Comparison of ENCODE assay signal across 1 cellular context in the genomic region with DNA sequence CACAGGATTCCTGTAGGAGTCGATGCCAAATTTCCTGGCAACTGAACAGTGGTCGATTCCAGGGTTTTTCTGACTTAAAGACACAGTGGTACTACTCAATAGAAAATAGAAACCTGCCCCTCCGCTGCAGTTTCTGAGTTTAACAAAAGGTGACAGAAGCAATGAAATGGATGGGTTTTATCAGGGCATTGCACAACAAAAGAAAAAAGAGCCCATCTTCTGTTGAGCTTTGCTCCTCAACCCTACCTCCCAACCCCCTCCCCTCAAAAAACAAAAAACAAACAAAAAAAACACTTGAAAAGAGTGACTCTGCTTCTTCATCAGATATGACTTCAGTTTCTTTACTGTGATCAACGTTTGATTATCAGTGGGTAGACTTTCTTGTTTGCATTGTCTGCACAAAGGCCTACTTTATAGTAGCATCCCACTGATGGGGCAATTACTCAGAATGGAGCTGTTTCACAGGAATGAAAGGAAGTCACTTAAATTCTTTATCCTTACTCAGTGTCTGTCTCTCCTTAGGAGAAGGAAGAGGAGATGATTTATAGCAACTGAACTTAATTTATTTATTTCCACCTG.
A peak's percentile ranks its signal among the peaks of the same experiment; 100 is the strongest.
TF ChIP-seq lines count a peak whose summit lies in the region.

No MANE protein-coding gene starts in this region.

TF ChIP-seq in HepG2, 621 proteins besides CTCF, POLR2A, EP300 and RAD21 (continued from another document and continues in another):
- TF ChIP-seq, protein P1, sequence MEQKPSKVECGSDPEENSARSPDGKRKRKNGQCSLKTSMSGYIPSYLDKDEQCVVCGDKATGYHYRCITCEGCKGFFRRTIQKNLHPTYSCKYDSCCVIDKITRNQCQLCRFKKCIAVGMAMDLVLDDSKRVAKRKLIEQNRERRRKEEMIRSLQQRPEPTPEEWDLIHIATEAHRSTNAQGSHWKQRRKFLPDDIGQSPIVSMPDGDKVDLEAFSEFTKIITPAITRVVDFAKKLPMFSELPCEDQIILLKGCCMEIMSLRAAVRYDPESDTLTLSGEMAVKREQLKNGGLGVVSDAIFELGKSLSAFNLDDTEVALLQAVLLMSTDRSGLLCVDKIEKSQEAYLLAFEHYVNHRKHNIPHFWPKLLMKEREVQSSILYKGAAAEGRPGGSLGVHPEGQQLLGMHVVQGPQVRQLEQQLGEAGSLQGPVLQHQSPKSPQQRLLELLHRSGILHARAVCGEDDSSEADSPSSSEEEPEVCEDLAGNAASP (CRISPR knock-in tag; IDR thresholded peaks at IDR 0.05; ENCODE audit: borderline replicate concordance): no peak
- TF ChIP-seq, protein P2, sequence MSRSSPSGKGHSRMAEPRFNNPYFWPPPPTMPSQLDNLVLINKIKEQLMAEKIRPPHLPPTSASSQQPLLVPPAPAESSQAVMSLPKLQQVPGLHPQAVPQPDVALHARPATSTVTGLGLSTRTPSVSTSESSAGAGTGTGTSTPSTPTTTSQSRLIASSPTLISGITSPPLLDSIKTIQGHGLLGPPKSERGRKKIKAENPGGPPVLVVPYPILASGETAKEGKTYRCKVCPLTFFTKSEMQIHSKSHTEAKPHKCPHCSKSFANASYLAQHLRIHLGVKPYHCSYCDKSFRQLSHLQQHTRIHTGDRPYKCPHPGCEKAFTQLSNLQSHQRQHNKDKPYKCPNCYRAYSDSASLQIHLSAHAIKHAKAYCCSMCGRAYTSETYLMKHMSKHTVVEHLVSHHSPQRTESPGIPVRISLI (CRISPR knock-in tag; IDR thresholded peaks at IDR 0.05; ENCODE audit: borderline replicate concordance): peak; percentile 67; the same call in 1 of the 2 replicates
- TF ChIP-seq RCOR2 (CRISPR knock-in tag; IDR thresholded peaks at IDR 0.05): peak; percentile 47; the same call in 1 of the 2 replicates
- TF ChIP-seq, protein P3, sequence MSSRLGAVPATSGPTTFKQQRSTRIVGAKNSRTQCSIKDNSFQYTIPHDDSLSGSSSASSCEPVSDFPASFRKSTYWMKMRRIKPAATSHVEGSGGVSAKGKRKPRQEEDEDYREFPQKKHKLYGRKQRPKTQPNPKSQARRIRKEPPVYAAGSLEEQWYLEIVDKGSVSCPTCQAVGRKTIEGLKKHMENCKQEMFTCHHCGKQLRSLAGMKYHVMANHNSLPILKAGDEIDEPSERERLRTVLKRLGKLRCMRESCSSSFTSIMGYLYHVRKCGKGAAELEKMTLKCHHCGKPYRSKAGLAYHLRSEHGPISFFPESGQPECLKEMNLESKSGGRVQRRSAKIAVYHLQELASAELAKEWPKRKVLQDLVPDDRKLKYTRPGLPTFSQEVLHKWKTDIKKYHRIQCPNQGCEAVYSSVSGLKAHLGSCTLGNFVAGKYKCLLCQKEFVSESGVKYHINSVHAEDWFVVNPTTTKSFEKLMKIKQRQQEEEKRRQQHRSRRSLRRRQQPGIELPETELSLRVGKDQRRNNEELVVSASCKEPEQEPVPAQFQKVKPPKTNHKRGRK (CRISPR knock-in tag; IDR thresholded peaks at IDR 0.05): no peak
- TF ChIP-seq, protein P4, sequence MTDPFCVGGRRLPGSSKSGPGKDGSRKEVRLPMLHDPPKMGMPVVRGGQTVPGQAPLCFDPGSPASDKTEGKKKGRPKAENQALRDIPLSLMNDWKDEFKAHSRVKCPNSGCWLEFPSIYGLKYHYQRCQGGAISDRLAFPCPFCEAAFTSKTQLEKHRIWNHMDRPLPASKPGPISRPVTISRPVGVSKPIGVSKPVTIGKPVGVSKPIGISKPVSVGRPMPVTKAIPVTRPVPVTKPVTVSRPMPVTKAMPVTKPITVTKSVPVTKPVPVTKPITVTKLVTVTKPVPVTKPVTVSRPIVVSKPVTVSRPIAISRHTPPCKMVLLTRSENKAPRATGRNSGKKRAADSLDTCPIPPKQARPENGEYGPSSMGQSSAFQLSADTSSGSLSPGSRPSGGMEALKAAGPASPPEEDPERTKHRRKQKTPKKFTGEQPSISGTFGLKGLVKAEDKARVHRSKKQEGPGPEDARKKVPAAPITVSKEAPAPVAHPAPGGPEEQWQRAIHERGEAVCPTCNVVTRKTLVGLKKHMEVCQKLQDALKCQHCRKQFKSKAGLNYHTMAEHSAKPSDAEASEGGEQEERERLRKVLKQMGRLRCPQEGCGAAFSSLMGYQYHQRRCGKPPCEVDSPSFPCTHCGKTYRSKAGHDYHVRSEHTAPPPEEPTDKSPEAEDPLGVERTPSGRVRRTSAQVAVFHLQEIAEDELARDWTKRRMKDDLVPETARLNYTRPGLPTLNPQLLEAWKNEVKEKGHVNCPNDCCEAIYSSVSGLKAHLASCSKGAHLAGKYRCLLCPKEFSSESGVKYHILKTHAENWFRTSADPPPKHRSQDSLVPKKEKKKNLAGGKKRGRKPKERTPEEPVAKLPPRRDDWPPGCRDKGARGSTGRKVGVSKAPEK (CRISPR knock-in tag; IDR thresholded peaks at IDR 0.05; ENCODE audit: borderline replicate concordance): no peak
- TF ChIP-seq DNMT3B (CRISPR knock-in tag; conservative IDR thresholded peaks at IDR 0.05): no peak
- TF ChIP-seq ZNF790 (CRISPR knock-in tag; IDR thresholded peaks at IDR 0.05; ENCODE audit: borderline replicate concordance): no peak
- no peak for TF ChIP-seq RFX3 (CRISPR knock-in tag; IDR thresholded peaks at IDR 0.05)
- no peak for TF ChIP-seq ZMAT3 (CRISPR knock-in tag; conservative IDR thresholded peaks at IDR 0.05)
- no peak for TF ChIP-seq NR3C1 (CRISPR knock-in tag; IDR thresholded peaks at IDR 0.05)
- TF ChIP-seq ELF4 (CRISPR knock-in tag; IDR thresholded peaks at IDR 0.05; ENCODE audit: borderline replicate concordance): no peak
- TF ChIP-seq, protein P5, sequence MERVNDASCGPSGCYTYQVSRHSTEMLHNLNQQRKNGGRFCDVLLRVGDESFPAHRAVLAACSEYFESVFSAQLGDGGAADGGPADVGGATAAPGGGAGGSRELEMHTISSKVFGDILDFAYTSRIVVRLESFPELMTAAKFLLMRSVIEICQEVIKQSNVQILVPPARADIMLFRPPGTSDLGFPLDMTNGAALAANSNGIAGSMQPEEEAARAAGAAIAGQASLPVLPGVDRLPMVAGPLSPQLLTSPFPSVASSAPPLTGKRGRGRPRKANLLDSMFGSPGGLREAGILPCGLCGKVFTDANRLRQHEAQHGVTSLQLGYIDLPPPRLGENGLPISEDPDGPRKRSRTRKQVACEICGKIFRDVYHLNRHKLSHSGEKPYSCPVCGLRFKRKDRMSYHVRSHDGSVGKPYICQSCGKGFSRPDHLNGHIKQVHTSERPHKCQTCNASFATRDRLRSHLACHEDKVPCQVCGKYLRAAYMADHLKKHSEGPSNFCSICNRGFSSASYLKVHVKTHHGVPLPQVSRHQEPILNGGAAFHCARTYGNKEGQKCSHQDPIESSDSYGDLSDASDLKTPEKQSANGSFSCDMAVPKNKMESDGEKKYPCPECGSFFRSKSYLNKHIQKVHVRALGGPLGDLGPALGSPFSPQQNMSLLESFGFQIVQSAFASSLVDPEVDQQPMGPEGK (CRISPR knock-in tag; IDR thresholded peaks at IDR 0.05): peak; percentile 63
- TF ChIP-seq, protein P6, sequence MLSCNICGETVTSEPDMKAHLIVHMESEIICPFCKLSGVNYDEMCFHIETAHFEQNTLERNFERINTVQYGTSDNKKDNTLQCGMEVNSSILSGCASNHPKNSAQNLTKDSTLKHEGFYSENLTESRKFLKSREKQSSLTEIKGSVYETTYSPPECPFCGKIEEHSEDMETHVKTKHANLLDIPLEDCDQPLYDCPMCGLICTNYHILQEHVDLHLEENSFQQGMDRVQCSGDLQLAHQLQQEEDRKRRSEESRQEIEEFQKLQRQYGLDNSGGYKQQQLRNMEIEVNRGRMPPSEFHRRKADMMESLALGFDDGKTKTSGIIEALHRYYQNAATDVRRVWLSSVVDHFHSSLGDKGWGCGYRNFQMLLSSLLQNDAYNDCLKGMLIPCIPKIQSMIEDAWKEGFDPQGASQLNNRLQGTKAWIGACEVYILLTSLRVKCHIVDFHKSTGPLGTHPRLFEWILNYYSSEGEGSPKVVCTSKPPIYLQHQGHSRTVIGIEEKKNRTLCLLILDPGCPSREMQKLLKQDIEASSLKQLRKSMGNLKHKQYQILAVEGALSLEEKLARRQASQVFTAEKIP (CRISPR knock-in tag; IDR thresholded peaks at IDR 0.05; ENCODE audit: borderline replicate concordance): no peak
- TF ChIP-seq BCL6 (CRISPR knock-in tag; IDR thresholded peaks at IDR 0.05): no peak
- TF ChIP-seq ZNF891 (CRISPR knock-in tag; IDR thresholded peaks at IDR 0.05): no peak
- TF ChIP-seq GATAD2A (CRISPR knock-in tag; IDR thresholded peaks at IDR 0.05): peak; percentile 61
- TF ChIP-seq CREM (IDR thresholded peaks at IDR 0.05): peak; percentile 22; the same call in 1 of the 2 replicates
- no peak for TF ChIP-seq CREM (CRISPR knock-in tag; IDR thresholded peaks at IDR 0.05)
- TF ChIP-seq HNF4A (CRISPR knock-in tag; IDR thresholded peaks at IDR 0.05): peak; percentile 39; the same call in 1 of the 2 replicates
- no peak for TF ChIP-seq ZNF263 (CRISPR knock-in tag; IDR thresholded peaks at IDR 0.05)
- TF ChIP-seq, protein P7, sequence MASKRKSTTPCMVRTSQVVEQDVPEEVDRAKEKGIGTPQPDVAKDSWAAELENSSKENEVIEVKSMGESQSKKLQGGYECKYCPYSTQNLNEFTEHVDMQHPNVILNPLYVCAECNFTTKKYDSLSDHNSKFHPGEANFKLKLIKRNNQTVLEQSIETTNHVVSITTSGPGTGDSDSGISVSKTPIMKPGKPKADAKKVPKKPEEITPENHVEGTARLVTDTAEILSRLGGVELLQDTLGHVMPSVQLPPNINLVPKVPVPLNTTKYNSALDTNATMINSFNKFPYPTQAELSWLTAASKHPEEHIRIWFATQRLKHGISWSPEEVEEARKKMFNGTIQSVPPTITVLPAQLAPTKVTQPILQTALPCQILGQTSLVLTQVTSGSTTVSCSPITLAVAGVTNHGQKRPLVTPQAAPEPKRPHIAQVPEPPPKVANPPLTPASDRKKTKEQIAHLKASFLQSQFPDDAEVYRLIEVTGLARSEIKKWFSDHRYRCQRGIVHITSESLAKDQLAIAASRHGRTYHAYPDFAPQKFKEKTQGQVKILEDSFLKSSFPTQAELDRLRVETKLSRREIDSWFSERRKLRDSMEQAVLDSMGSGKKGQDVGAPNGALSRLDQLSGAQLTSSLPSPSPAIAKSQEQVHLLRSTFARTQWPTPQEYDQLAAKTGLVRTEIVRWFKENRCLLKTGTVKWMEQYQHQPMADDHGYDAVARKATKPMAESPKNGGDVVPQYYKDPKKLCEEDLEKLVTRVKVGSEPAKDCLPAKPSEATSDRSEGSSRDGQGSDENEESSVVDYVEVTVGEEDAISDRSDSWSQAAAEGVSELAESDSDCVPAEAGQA (IDR thresholded peaks at IDR 0.05; ENCODE audit: low read depth): no peak
- TF ChIP-seq, protein P7 (CRISPR knock-in tag; IDR thresholded peaks at IDR 0.05; ENCODE audit: borderline replicate concordance): no peak
- TF ChIP-seq ZNF7 (CRISPR knock-in tag; IDR thresholded peaks at IDR 0.05): peak; percentile 67; the same call in 1 of the 2 replicates
- TF ChIP-seq, protein P8, sequence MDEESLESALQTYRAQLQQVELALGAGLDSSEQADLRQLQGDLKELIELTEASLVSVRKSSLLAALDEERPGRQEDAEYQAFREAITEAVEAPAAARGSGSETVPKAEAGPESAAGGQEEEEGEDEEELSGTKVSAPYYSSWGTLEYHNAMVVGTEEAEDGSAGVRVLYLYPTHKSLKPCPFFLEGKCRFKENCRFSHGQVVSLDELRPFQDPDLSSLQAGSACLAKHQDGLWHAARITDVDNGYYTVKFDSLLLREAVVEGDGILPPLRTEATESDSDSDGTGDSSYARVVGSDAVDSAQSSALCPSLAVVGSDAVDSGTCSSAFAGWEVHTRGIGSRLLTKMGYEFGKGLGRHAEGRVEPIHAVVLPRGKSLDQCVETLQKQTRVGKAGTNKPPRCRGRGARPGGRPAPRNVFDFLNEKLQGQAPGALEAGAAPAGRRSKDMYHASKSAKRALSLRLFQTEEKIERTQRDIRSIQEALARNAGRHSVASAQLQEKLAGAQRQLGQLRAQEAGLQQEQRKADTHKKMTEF (CRISPR knock-in tag; IDR thresholded peaks at IDR 0.05): 0 out of 2 replicates have a peak, but pooled peaks have one; percentile 39
- no peak for TF ChIP-seq KLF9 (CRISPR knock-in tag; IDR thresholded peaks at IDR 0.05; ENCODE audit: low read depth)
- no peak; the same call in 1 of the 2 replicates for TF ChIP-seq SOX13 (IDR thresholded peaks at IDR 0.05)
- peak in 1 of 2 experiments; percentile 77; a peak in 2 of 4 replicates for TF ChIP-seq SOX13 (CRISPR knock-in tag; conservative IDR thresholded peaks at IDR 0.05 in 1 of 2, IDR thresholded peaks at IDR 0.05 in 1 of 2)
- TF ChIP-seq, protein P9, sequence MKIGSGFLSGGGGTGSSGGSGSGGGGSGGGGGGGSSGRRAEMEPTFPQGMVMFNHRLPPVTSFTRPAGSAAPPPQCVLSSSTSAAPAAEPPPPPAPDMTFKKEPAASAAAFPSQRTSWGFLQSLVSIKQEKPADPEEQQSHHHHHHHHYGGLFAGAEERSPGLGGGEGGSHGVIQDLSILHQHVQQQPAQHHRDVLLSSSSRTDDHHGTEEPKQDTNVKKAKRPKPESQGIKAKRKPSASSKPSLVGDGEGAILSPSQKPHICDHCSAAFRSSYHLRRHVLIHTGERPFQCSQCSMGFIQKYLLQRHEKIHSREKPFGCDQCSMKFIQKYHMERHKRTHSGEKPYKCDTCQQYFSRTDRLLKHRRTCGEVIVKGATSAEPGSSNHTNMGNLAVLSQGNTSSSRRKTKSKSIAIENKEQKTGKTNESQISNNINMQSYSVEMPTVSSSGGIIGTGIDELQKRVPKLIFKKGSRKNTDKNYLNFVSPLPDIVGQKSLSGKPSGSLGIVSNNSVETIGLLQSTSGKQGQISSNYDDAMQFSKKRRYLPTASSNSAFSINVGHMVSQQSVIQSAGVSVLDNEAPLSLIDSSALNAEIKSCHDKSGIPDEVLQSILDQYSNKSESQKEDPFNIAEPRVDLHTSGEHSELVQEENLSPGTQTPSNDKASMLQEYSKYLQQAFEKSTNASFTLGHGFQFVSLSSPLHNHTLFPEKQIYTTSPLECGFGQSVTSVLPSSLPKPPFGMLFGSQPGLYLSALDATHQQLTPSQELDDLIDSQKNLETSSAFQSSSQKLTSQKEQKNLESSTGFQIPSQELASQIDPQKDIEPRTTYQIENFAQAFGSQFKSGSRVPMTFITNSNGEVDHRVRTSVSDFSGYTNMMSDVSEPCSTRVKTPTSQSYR (CRISPR knock-in tag; IDR thresholded peaks at IDR 0.05; ENCODE audit: borderline replicate concordance): peak; percentile 47; the same call in 1 of the 2 replicates
- TF ChIP-seq ISL2 (CRISPR knock-in tag; IDR thresholded peaks at IDR 0.05): no peak
- TF ChIP-seq ZBTB38 (CRISPR knock-in tag; IDR thresholded peaks at IDR 0.05): no peak
- TF ChIP-seq CEBPG (CRISPR knock-in tag; IDR thresholded peaks at IDR 0.05): peak; percentile 76
- TF ChIP-seq SOX6 (IDR thresholded peaks at IDR 0.05): no peak
- peak; percentile 77 for TF ChIP-seq SOX6 (CRISPR knock-in tag; IDR thresholded peaks at IDR 0.05)
